2 cellular contexts compared by ENCODE assay signal in genomic region chr18:2723207-2723606, GRCh38.
TF ChIP-seq lines count a peak whose summit lies in the region.

No MANE protein-coding gene starts in this region.

TF ChIP-seq in IMR-90, 13 proteins besides CTCF, POLR2A, EP300 and RAD21 (continued from another document):
- TF ChIP-seq CEBPB (IDR thresholded peaks at IDR 0.05; ENCODE audit: low read depth, low read length) (no peak), MAFK (IDR thresholded peaks at IDR 0.05; ENCODE audit: low read depth, low read length) (no peak), BHLHE40 (IDR thresholded peaks at IDR 0.05; ENCODE audit: low read depth, low read length) (no peak), MXI1 (IDR thresholded peaks at IDR 0.05; ENCODE audit: borderline replicate concordance, low read depth, low read length) (no peak), NFE2L2 (IDR thresholded peaks at IDR 0.05; ENCODE audit: low read depth, low read length) (no peak), SMC3 (IDR thresholded peaks at IDR 0.05; ENCODE audit: low read depth, low read length) (no peak), MAZ (IDR thresholded peaks at IDR 0.05; ENCODE audit: borderline replicate concordance, low read depth, low read length) (no peak), RFX5 (IDR thresholded peaks at IDR 0.05; ENCODE audit: low read depth, low read length) (no peak), FOS (IDR thresholded peaks at IDR 0.05; ENCODE audit: low read depth, low read length) (no peak), ELK1 (IDR thresholded peaks at IDR 0.05; ENCODE audit: borderline replicate concordance, low read depth, low read length) (no peak)
- TF ChIP-seq, protein P1, sequence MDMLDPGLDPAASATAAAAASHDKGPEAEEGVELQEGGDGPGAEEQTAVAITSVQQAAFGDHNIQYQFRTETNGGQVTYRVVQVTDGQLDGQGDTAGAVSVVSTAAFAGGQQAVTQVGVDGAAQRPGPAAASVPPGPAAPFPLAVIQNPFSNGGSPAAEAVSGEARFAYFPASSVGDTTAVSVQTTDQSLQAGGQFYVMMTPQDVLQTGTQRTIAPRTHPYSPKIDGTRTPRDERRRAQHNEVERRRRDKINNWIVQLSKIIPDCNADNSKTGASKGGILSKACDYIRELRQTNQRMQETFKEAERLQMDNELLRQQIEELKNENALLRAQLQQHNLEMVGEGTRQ (IDR thresholded peaks at IDR 0.05; ENCODE audit: low read depth, low read length): no peak

TF ChIP-seq in K562, 482 proteins besides CTCF, POLR2A, EP300 and RAD21 (continued from another document):
- TF ChIP-seq TAL1 (IDR thresholded peaks at IDR 0.05): no peak
- TF ChIP-seq POLR3G (IDR thresholded peaks at IDR 0.05; ENCODE audit: extremely low read depth, insufficient read length, insufficient replicate concordance): no peak
- TF ChIP-seq ARNT (IDR thresholded peaks at IDR 0.05): no peak
- TF ChIP-seq CCNT2 (IDR thresholded peaks at IDR 0.05; ENCODE audit: borderline replicate concordance, extremely low read depth, insufficient read length, low read depth, low read length): no peak
- no peak for TF ChIP-seq MCM3 (IDR thresholded peaks at IDR 0.05)
- no peak for TF ChIP-seq ZEB2 (IDR thresholded peaks at IDR 0.05)
- TF ChIP-seq SRSF1 (IDR thresholded peaks at IDR 0.05; ENCODE audit: low read depth, low read length): no peak
- no peak for TF ChIP-seq ZNF592 (IDR thresholded peaks at IDR 0.05)
- TF ChIP-seq HDAC2 (IDR thresholded peaks at IDR 0.05): no peak
